1 cellular context compared by ENCODE assay signal in the genomic region with DNA sequence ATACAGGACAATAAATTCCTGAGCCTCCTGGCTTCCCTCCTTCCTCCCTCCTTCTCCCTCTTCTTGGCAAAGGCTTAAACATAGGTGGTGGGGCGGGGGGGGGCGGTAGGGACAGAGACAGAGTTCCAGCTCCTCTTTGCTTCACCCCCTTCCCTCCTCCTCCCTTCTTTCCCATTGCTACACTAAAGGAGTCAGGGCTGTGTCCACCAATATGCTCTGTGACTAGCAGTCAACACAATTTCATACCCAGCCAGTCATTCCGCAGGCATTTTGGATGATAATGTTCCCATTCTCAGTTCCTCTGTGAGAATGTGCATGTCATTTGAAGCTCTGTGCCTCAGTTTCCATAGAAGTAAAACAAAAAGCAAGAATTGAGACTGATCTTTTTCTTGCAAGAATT.
TF ChIP-seq lines count a peak whose summit lies in the region.

No MANE protein-coding gene starts in this region.

TF ChIP-seq in GM23338, 12 proteins besides CTCF, POLR2A, EP300 and RAD21 (continued from another document):
- TF ChIP-seq, protein P1, sequence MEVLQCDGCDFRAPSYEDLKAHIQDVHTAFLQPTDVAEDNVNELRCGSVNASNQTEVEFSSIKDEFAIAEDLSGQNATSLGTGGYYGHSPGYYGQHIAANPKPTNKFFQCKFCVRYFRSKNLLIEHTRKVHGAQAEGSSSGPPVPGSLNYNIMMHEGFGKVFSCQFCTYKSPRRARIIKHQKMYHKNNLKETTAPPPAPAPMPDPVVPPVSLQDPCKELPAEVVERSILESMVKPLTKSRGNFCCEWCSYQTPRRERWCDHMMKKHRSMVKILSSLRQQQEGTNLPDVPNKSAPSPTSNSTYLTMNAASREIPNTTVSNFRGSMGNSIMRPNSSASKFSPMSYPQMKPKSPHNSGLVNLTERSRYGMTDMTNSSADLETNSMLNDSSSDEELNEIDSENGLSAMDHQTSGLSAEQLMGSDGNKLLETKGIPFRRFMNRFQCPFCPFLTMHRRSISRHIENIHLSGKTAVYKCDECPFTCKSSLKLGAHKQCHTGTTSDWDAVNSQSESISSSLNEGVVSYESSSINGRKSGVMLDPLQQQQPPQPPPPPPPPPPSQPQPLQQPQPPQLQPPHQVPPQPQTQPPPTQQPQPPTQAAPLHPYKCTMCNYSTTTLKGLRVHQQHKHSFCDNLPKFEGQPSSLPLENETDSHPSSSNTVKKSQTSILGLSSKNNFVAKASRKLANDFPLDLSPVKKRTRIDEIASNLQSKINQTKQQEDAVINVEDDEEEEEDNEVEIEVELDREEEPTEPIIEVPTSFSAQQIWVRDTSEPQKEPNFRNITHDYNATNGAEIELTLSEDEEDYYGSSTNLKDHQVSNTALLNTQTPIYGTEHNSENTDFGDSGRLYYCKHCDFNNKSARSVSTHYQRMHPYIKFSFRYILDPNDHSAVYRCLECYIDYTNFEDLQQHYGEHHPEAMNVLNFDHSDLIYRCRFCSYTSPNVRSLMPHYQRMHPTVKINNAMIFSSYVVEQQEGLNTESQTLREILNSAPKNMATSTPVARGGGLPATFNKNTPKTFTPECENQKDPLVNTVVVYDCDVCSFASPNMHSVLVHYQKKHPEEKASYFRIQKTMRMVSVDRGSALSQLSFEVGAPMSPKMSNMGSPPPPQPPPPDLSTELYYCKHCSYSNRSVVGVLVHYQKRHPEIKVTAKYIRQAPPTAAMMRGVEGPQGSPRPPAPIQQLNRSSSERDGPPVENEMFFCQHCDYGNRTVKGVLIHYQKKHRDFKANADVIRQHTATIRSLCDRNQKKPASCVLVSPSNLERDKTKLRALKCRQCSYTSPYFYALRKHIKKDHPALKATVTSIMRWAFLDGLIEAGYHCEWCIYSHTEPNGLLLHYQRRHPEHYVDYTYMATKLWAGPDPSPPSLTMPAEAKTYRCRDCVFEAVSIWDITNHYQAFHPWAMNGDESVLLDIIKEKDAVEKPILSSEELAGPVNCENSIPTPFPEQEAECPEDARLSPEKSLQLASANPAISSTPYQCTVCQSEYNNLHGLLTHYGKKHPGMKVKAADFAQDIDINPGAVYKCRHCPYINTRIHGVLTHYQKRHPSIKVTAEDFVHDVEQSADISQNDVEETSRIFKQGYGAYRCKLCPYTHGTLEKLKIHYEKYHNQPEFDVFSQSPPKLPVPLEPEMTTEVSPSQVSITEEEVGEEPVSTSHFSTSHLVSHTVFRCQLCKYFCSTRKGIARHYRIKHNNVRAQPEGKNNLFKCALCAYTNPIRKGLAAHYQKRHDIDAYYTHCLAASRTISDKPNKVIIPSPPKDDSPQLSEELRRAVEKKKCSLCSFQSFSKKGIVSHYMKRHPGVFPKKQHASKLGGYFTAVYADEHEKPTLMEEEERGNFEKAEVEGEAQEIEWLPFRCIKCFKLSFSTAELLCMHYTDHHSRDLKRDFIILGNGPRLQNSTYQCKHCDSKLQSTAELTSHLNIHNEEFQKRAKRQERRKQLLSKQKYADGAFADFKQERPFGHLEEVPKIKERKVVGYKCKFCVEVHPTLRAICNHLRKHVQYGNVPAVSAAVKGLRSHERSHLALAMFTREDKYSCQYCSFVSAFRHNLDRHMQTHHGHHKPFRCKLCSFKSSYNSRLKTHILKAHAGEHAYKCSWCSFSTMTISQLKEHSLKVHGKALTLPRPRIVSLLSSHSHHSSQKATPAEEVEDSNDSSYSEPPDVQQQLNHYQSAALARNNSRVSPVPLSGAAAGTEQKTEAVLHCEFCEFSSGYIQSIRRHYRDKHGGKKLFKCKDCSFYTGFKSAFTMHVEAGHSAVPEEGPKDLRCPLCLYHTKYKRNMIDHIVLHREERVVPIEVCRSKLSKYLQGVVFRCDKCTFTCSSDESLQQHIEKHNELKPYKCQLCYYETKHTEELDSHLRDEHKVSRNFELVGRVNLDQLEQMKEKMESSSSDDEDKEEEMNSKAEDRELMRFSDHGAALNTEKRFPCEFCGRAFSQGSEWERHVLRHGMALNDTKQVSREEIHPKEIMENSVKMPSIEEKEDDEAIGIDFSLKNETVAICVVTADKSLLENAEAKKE (CRISPR knock-in tag; IDR thresholded peaks at IDR 0.05), result no peak
